In the genomic region with DNA sequence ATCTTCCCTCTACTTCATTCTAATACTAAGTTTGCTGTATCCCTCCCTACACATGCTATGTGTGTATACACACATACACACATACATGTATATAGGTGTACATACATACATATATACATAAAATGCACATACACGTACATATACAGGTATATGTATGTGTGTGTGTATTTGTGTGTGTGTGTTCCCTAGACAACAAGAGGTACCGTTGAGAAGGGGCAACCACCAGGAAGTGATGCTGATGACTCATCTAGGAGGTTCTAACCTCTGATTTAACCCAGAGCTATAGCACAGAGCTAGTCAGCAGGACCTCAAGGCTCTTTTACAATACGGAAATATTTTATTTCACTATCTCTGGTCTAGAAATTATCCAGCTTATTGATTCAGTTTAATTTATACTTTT, we compare ENCODE assay signal across 8 cellular contexts.
A peak's percentile ranks its signal among the peaks of the same experiment; 100 is the strongest.
DNase-seq lines count a peak whose midpoint lies in the region; ATAC-seq, FAIRE-seq and TF ChIP-seq lines count a peak whose summit lies in the region.

No MANE protein-coding gene starts in this region.

- H3K36me3 ChIP-seq in SJSA1 = no peaks in the 10 kb centered on the region

- H3K56ac ChIP-seq in H9 (ENCODE audit: insufficient read length, low read depth, low read length) = no peak overlapping the region

- H4K5ac ChIP-seq in H9 (ENCODE audit: insufficient read length, low read depth, low read length) = no peak overlapping the region

- no peak overlapping the region for H3K4me3 Mint-ChIP-seq in H9

- peaks cover under 1 to 3% of the 10 kb centered on the region in 2 experiments; a peak in 3 of 4 replicates for H3K4me1 Mint-ChIP-seq in H9

- no peak overlapping the region for H3K18ac ChIP-seq in H9 (ENCODE audit: insufficient read length, low read depth, low read length)

- WGBS in H9 (ENCODE audit: extremely low coverage, insufficient read length, low lambda C conversion rate) = no CpG with 5 or more reads among the region's 3 CpGs

- H3K27ac ChIP-seq in SJSA1 = 0 out of 2 replicates have a peak overlapping the region, but pooled peaks have one; percentile 27
- H3K27ac ChIP-seq in H9 (ENCODE audit: insufficient read length, low read depth, low read length) = no peak overlapping the region

- no peak overlapping the region for H2BK20ac ChIP-seq in H9 (ENCODE audit: low read depth, low read length, poor library complexity, severe bottlenecking)

- no peak overlapping the region for H3K27ac Mint-ChIP-seq in H9

- no peak overlapping the region for H3K4me2 ChIP-seq in H9 (ENCODE audit: insufficient read depth, insufficient read length, low read length)

- H2BK5ac ChIP-seq in H9 (ENCODE audit: insufficient read length, low read length) = no peak overlapping the region

- no peak overlapping the region for H2BK15ac ChIP-seq in H9 (ENCODE audit: low read depth, low read length)

- H3K14ac ChIP-seq in H9 (ENCODE audit: insufficient read depth, low read length) = no peak overlapping the region

- ATAC-seq in GM18867 (IDR thresholded peaks at IDR 0.05; ENCODE audit: unreplicated experiment) (peak; percentile 93), HG03095 (IDR thresholded peaks at IDR 0.05; ENCODE audit: unreplicated experiment) (peak; percentile 95)

- H3K36me3 Mint-ChIP-seq in H9 (ENCODE audit: insufficient read depth in 1 of 3, low read depth in 3 of 3) = no peaks in the 10 kb centered on the region

- H3K79me1 ChIP-seq in H9 (ENCODE audit: insufficient read depth, low read depth, low read length, poor library complexity, severe bottlenecking) = no peaks in the 10 kb centered on the region

- H3K23me2 ChIP-seq in H9 (ENCODE audit: insufficient read length, low read depth, low read length, poor library complexity, severe bottlenecking) = no peaks in the 10 kb centered on the region

- H3K23ac ChIP-seq in H9 (ENCODE audit: insufficient read length, low read depth, low read length) = no peak overlapping the region

- no peaks in the 10 kb centered on the region for H3K27me3 Mint-ChIP-seq in H9 (ENCODE audit: low read depth)

- no peak overlapping the region for H4K8ac ChIP-seq in H9 (replicated peaks; ENCODE audit: insufficient read length, low read depth, low read length)

- H4K91ac ChIP-seq in H9 (ENCODE audit: insufficient read length, low read depth, low read length) = no peak overlapping the region

- no peaks in the 10 kb centered on the region for H4K20me1 ChIP-seq in H9 (ENCODE audit: control insufficient read depth, insufficient read depth, insufficient read length)

- no peak overlapping the region for H3K4me3 ChIP-seq in SJSA1
- no peak overlapping the region for H3K4me3 ChIP-seq in cardiac fibroblast (replicated peaks in 1 of 2; ENCODE audit: low read depth in 2 of 2, low read length in 2 of 2)

- H2BK12ac ChIP-seq in H9 (ENCODE audit: insufficient read length, low read depth, low read length) = no peak overlapping the region

- H3K9me3 ChIP-seq in SJSA1 (replicated peaks) = no peaks in the 10 kb centered on the region
- no peaks in the 10 kb centered on the region for H3K9me3 ChIP-seq in H9 (ENCODE audit: control insufficient read depth, low read depth, low read length)

- H2BK120ac ChIP-seq in H9 (ENCODE audit: low read depth, low read length, poor library complexity, severe bottlenecking) = no peak overlapping the region

- no peak for TF ChIP-seq CTCF in cardiac fibroblast (IDR thresholded peaks at IDR 0.05; ENCODE audit: low read depth, low read length)
- TF ChIP-seq CTCF in D721Med (IDR thresholded peaks at IDR 0.05; ENCODE audit: insufficient read depth, missing control alignments) = no peak
- no peak for TF ChIP-seq CTCF in H9 (conservative IDR thresholded peaks at IDR 0.05)

- no peak overlapping the region for H2AK5ac ChIP-seq in H9 (ENCODE audit: insufficient read length, low read length)

- H3K27me3 ChIP-seq in SJSA1 (replicated peaks) (no peaks in the 10 kb centered on the region), H9 (ENCODE audit: insufficient read depth, low read length) (no peaks in the 10 kb centered on the region)

- H3K9ac ChIP-seq in H9 (ENCODE audit: extremely low read depth, insufficient read length, low read length) = no peak overlapping the region

- peak; percentile 86 for DNase-seq in ACHN
- peak in 1 of 2 experiments; percentile 15 for DNase-seq in SJSA1 (ENCODE audit: low read depth in 1 of 2, low spot score in 2 of 2)
- DNase-seq in cardiac fibroblast (ENCODE audit: low read depth in 2 of 2) = peak; percentile 87 to 89
- DNase-seq in stimulated activated CD4-positive, alpha-beta T cell treated with anti-CD3 and anti-CD28 coated beads, Interleukin-4, amount 100 ng/mL, for 24 hours = peak; percentile 53
- DNase-seq in D721Med (ENCODE audit: insufficient read length, low spot score) = no peak
- no peak for DNase-seq in H9

- in situ Hi-C loops in ACHN (cut with HindIII; ENCODE audit: low pct_ligation_motif_present, low pct_unique_long_range_greater_than_20kb, low sequenced_read_pairs) = no loop called here

- H3K9me3 Mint-ChIP-seq in H9 = no peaks in the 10 kb centered on the region

- no peak overlapping the region for H3K4ac ChIP-seq in H9 (ENCODE audit: low read depth, low read length)

- no peaks in the 10 kb centered on the region for H3K4me1 ChIP-seq in SJSA1 (replicated peaks)
- no peaks in the 10 kb centered on the region for H3K4me1 ChIP-seq in H9 (ENCODE audit: insufficient read depth, low read length)

- H3K79me2 ChIP-seq in H9 (ENCODE audit: insufficient read depth, low read length) = no peaks in the 10 kb centered on the region

- H2AFZ ChIP-seq in H9 (ENCODE audit: low read length) = no peak overlapping the region

- FAIRE-seq in D721Med (lab: Jason Lieb, UNC) = no peak

- no peak overlapping the region for H3T11ph ChIP-seq in H9 (ENCODE audit: low read length)

Comparison
In these comparisons a context has a peak if more than half of its experiments do, and no peak if none do; other contexts are left out.
1. DNase-seq: peak in ACHN (single experiment), cardiac fibroblast (2 of 2) and stimulated activated CD4-positive, alpha-beta T cell treated with anti-CD3 and anti-CD28 coated beads, Interleukin-4, amount 100 ng/mL, for 24 hours (single experiment); none in D721Med (single experiment) and H9 (single experiment).